ENCODE assay signal across 20 cellular contexts in genomic region chr1:228866498-228866897, GRCh38.
DNase-seq lines count a peak whose midpoint lies in the region; ATAC-seq, FAIRE-seq and TF ChIP-seq lines count a peak whose summit lies in the region.
"Had no signal": no experiment of that assay in that cellular context is flagged by ENCODE, and none has a peak within 500 bp of the region (broad histone marks: within the 10 kb centered on the region; RNA-seq: fewer than 3 reads in every experiment).

No MANE protein-coding gene starts in this region.

- peaks cover 74% of the 10 kb centered on the region for H3K4me1 Mint-ChIP-seq in nephron
- H3K4me1 Mint-ChIP-seq in CD14-positive monocyte: peaks cover 33% of the 10 kb centered on the region
- H3K4me1 Mint-ChIP-seq: memory B cell had no signal

- H3K9ac ChIP-seq in colonic mucosa (ENCODE audit: low read depth in 2 of 2, low read length in 2 of 2): no peak overlapping the region

- TF ChIP-seq CTCF in A549 (IDR thresholded peaks at IDR 0.05): no peak
- TF ChIP-seq CTCF in colonic mucosa (IDR thresholded peaks at IDR 0.05): no peak
- TF ChIP-seq CTCF in nephron (IDR thresholded peaks at IDR 0.05; ENCODE audit: unreplicated experiment in 3 of 3): no peak
- TF ChIP-seq CTCF in testis (IDR thresholded peaks at IDR 0.05): no peak
- no peak for TF ChIP-seq CTCF in suprapubic skin (IDR thresholded peaks at IDR 0.05)
- no peak for TF ChIP-seq CTCF in CD14-positive monocyte (IDR thresholded peaks at IDR 0.05)

- no peaks in the 10 kb centered on the region for H3K36me3 Mint-ChIP-seq in nephron (ENCODE audit: low read depth)
- no peaks in the 10 kb centered on the region for H3K36me3 Mint-ChIP-seq in CD14-positive monocyte
- H3K36me3 Mint-ChIP-seq: memory B cell had no signal

- no peak for FAIRE-seq in A549 (lab: Jason Lieb, UNC)
- FAIRE-seq: K562 had no signal

- H3K27me3 Mint-ChIP-seq in nephron (ENCODE audit: low read depth) (peaks cover 20% of the 10 kb centered on the region), CD14-positive monocyte (ENCODE audit: low read depth in 3 of 3) (peaks cover 0 to 3% (median 0%) of the 10 kb centered on the region in 3 donors)
- H3K27me3 Mint-ChIP-seq: activated naive CD8-positive, alpha-beta T cell treated with anti-CD3 and anti-CD28 coated beads, Interleukin-2, amount 50 U/mL, for 24 hours had no signal

- peak overlapping the region; percentile 40 to 85 (median 76) for H3K27ac Mint-ChIP-seq in nephron
- peak overlapping the region in 1 of 7 donors; percentile 18 for H3K27ac Mint-ChIP-seq in CD14-positive monocyte
- H3K27ac Mint-ChIP-seq: activated naive CD8-positive, alpha-beta T cell treated with anti-CD3 and anti-CD28 coated beads, Interleukin-2, amount 50 U/mL, for 24 hours; activated T-cell treated with anti-CD3 and anti-CD28 coated beads, Interleukin-2, amount 50 U/mL, for 72 hours; memory B cell; T-helper 2 cell treated with Interferon-gamma antibody and Interleukin-4, amounts not matched to agents 5 μg/mL and 100 μg/mL, for 36 hours had no signal

- CTCF ChIA-PET in A549 (lab: Yijun Ruan, JAX): interaction anchor here (1.3 kb wide), 1 partner anchor 12 kb away, joined by 3 read pairs; no protein-coding TSS in a partner anchor
- CTCF ChIA-PET in HEK293T (lab: Yijun Ruan, JAX): no interaction called here

- peak overlapping the region; percentile 16; the same call in 1 of the 3 replicates for H3K4me2 ChIP-seq in A549

- no peaks in the 10 kb centered on the region for H3K36me3 ChIP-seq in colonic mucosa
- no peaks in the 10 kb centered on the region for H3K36me3 ChIP-seq in testis (ENCODE audit: low read depth, missing control alignments)
- no peaks in the 10 kb centered on the region for H3K36me3 ChIP-seq in suprapubic skin
- H3K36me3 ChIP-seq: gastrocnemius medialis had no signal

- H3K4me1 ChIP-seq in A549 (peaks cover 55% of the 10 kb centered on the region), colonic mucosa (peaks cover 6% of the 10 kb centered on the region), testis (no peaks in the 10 kb centered on the region), suprapubic skin (peaks cover 20% of the 10 kb centered on the region)

- DNase-seq in A549 (ENCODE audit: low read depth in 1 of 2, low spot score in 1 of 2): peak in 1 of 2 experiments; percentile 25
- DNase-seq in HEK293T (ENCODE audit: extremely low spot score): no peak
- peak; percentile 14 for DNase-seq in colonic mucosa
- no peak for DNase-seq in testis
- no peak for DNase-seq in suprapubic skin (ENCODE audit: low spot score in 2 of 2)
- DNase-seq in CD14-positive monocyte (ENCODE audit: low spot score): no peak
- DNase-seq: activated CD4-positive, alpha-beta T cell treated with anti-CD3 and anti-CD28 coated beads, Interleukin-2, amount 50 U/mL, for 1 hour; activated naive CD8-positive, alpha-beta T cell treated with anti-CD3 and anti-CD28 coated beads, Interleukin-2, amount 50 U/mL, for 24 hours; activated T-cell treated with anti-CD3 and anti-CD28 coated beads, Interleukin-2, amount 50 U/mL, for 72 hours; gastrocnemius medialis; GDM1; SHP77 treated with DMSO at 0.1 percent for 48 hours; stimulated activated CD4-positive, alpha-beta T cell treated with anti-CD3 and anti-CD28 coated beads, Interleukin-12 subunit alpha, Interleukin-12 subunit beta, amount 100 ng/mL, for 4 hours; stimulated activated naive CD8-positive, alpha-beta T cell treated with anti-CD3 and anti-CD28 coated beads, Interleukin-15, Interleukin-2, amounts not matched to agents 100 U/mL and 50 U/mL, for 24 hours had no signal

- intact Hi-C loops in colonic mucosa (cut with DNase I): no loop called here
- intact Hi-C loops in testis (cut with DNase I; ENCODE audit: low total_unique reads): no loop called here
- intact Hi-C loops in CD14-positive monocyte (cut with micrococcal nuclease): no loop called here

- no peak for TF ChIP-seq RAD21 in A549 (conservative IDR thresholded peaks at IDR 0.05 in 1 of 2, IDR thresholded peaks at IDR 0.05 in 1 of 2)

- no peak overlapping the region for H3K4me3 Mint-ChIP-seq in nephron
- H3K4me3 Mint-ChIP-seq in CD14-positive monocyte: no peak overlapping the region
- H3K4me3 Mint-ChIP-seq: activated naive CD8-positive, alpha-beta T cell treated with anti-CD3 and anti-CD28 coated beads, Interleukin-2, amount 50 U/mL, for 24 hours; activated T-cell treated with anti-CD3 and anti-CD28 coated beads, Interleukin-2, amount 50 U/mL, for 72 hours; central memory CD8-positive, alpha-beta T cell; memory B cell; T-helper 2 cell treated with Interferon-gamma antibody and Interleukin-4, amounts not matched to agents 5 μg/mL and 100 μg/mL, for 36 hours had no signal

- H3K9me3 Mint-ChIP-seq in nephron: no peaks in the 10 kb centered on the region
- peaks cover 0 to 2% (median 0%) of the 10 kb centered on the region in 7 donors for H3K9me3 Mint-ChIP-seq in CD14-positive monocyte
- H3K9me3 Mint-ChIP-seq: activated naive CD8-positive, alpha-beta T cell treated with anti-CD3 and anti-CD28 coated beads, Interleukin-2, amount 50 U/mL, for 24 hours; activated T-cell treated with anti-CD3 and anti-CD28 coated beads, Interleukin-2, amount 50 U/mL, for 72 hours; central memory CD8-positive, alpha-beta T cell; memory B cell; T-helper 2 cell treated with Interferon-gamma antibody and Interleukin-4, amounts not matched to agents 5 μg/mL and 100 μg/mL, for 36 hours had no signal

- H3K4me3 ChIP-seq in A549 (no peak overlapping the region), colonic mucosa (no peak overlapping the region), testis (no peak overlapping the region), suprapubic skin (no peak overlapping the region)
- H3K4me3 ChIP-seq: gastrocnemius medialis, K562 had no signal

- no peaks in the 10 kb centered on the region for H3K27me3 ChIP-seq in colonic mucosa
- no peaks in the 10 kb centered on the region for H3K27me3 ChIP-seq in testis
- peaks cover 4% of the 10 kb centered on the region for H3K27me3 ChIP-seq in suprapubic skin
- H3K27me3 ChIP-seq: gastrocnemius medialis had no signal

- TF ChIP-seq EP300 in A549 (IDR thresholded peaks at IDR 0.05): no peak
- no peak for TF ChIP-seq EP300 in suprapubic skin (IDR thresholded peaks at IDR 0.05)

- ATAC-seq in A549 (peak in 1 of 2 experiments; percentile 23; a peak in 3 of 6 replicates), HG02798 (IDR thresholded peaks at IDR 0.05; ENCODE audit: poor library complexity, unreplicated experiment) (no peak)
- ATAC-seq: activated naive CD8-positive, alpha-beta T cell treated with anti-CD3 and anti-CD28 coated beads, Interleukin-2, amount 50 U/mL, for 24 hours; activated T-cell treated with anti-CD3 and anti-CD28 coated beads, Interleukin-2, amount 50 U/mL, for 72 hours; gastrocnemius medialis; stimulated activated naive CD8-positive, alpha-beta T cell treated with anti-CD3 and anti-CD28 coated beads, Interleukin-15, Interleukin-2, amounts not matched to agents 100 U/mL and 50 U/mL, for 24 hours had no signal

- TF ChIP-seq POLR2A in A549 (IDR thresholded peaks at IDR 0.05; ENCODE audit: low read length) (no peak), testis (IDR thresholded peaks at IDR 0.05) (no peak), suprapubic skin (IDR thresholded peaks at IDR 0.05) (no peak)

- WGBS in A549 (ENCODE audit: missing lambda C conversion rate): 68% methylated on average over 11 of the region's 11 CpGs
- 79 to 81% methylated on average over 11 of the region's 11 CpGs for WGBS in testis, 2 donors
- 85% methylated on average over 11 of the region's 11 CpGs for WGBS in suprapubic skin

- H3K9me3 ChIP-seq in A549: no peaks in the 10 kb centered on the region
- H3K9me3 ChIP-seq in colonic mucosa: no peaks in the 10 kb centered on the region
- H3K9me3 ChIP-seq in testis: no peaks in the 10 kb centered on the region
- no peaks in the 10 kb centered on the region for H3K9me3 ChIP-seq in suprapubic skin
- H3K9me3 ChIP-seq: gastrocnemius medialis had no signal

- POLR2A ChIA-PET in A549 (lab: Yijun Ruan, JAX): interaction anchor here (0.8 kb wide), 1 partner anchor 16 kb away, joined by 3 read pairs; no protein-coding TSS in a partner anchor
- POLR2A ChIA-PET in HEK293T (lab: Yijun Ruan, JAX): interaction anchor here (1.5 kb wide), 1 partner anchor 28 kb away, joined by 4 read pairs; no protein-coding TSS in a partner anchor

- H3K27ac ChIP-seq in A549 (peak overlapping the region; percentile 29 to 38; a peak in 3 of 6 replicates), colonic mucosa (no peak overlapping the region), testis (no peak overlapping the region), suprapubic skin (no peak overlapping the region)
- H3K27ac ChIP-seq: gastrocnemius medialis had no signal

TF ChIP-seq in A549, 52 proteins besides CTCF, POLR2A, EP300 and RAD21:
- TF ChIP-seq TP53 (CRISPR knock-in tag; IDR thresholded peaks at IDR 0.05) (no peak), SMC3 (IDR thresholded peaks at IDR 0.05) (no peak), NR3C1 (IDR thresholded peaks at IDR 0.05) (no peak), EHMT2 (IDR thresholded peaks at IDR 0.05; ENCODE audit: low read depth) (no peak), FOSB (CRISPR knock-in tag; IDR thresholded peaks at IDR 0.05) (no peak), CHD2 (IDR thresholded peaks at IDR 0.05; ENCODE audit: low read length, partially characterized antibody) (no peak), HOXA7 (CRISPR knock-in tag; IDR thresholded peaks at IDR 0.05) (no peak), FOSL2 (IDR thresholded peaks at IDR 0.05) (no peak), FOSL2 (CRISPR knock-in tag; IDR thresholded peaks at IDR 0.05) (no peak)

TF ChIP-seq in HEK293T, 16 proteins besides CTCF, POLR2A, EP300 and RAD21:
- TF ChIP-seq NFRKB (IDR thresholded peaks at IDR 0.05) (no peak), HDGF (IDR thresholded peaks at IDR 0.05; ENCODE audit: borderline replicate concordance) (0 out of 2 replicates have a peak, but pooled peaks have one; percentile 74), FOXA1 (IDR thresholded peaks at IDR 0.05) (no peak), L3MBTL2 (conservative IDR thresholded peaks at IDR 0.05) (no peak)

Comparison
In these comparisons a context has a peak if more than half of its experiments do, and no peak if none do; other contexts are left out.
1. H3K27ac ChIP-seq: peak in A549 (2 of 2); none in colonic mucosa (single experiment), testis (0 of 2) and suprapubic skin (single experiment).